22 cellular contexts compared by ENCODE assay signal in the genomic region with DNA sequence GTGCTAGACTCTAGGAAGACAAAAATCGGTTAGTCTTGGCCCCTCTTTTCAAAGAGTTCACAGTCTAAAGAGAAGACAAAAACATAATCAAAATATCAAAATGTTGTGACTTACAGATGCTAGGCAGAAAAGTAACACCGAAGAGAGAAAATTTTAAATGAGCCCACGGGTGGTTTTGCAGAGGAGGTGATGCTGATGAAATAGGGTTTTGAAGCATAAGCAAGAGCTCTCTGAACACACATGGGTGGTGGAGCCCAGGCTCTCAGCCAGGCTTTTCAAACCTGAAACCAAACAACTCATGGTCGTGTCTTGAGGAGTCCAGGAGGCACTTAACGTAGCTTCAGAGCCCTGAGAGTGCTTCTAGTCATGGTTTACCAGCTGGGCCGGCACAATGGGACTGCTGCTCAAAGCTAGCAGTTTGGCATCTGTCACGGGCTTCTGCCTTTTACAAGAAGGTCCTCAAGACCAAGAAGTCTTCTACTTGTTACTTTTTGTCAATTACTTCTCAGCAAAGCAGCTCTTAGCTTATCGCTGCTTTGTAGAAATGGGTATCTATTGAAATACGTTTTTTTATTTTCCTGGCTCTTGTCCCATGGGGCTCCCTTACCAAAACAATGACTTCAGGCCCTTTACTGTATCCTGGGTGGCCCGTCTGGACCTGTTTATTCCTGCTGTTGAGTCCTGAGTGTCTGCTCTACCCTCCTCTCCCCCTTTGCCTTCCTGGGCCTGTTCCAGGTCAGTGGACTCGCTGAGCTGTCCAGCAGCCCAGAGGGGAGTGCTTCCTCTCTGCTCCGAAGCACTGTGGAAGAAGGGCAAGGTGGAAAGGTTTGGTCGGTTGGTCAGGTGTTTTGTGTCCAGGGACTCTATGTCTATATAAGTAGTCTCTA.
DNase-seq lines count a peak whose midpoint lies in the region; FAIRE-seq and TF ChIP-seq lines count a peak whose summit lies in the region.
"Had no signal": no experiment of that assay in that cellular context is flagged by ENCODE, and none has a peak within 500 bp of the region (broad histone marks: within the 10 kb centered on the region; RNA-seq: fewer than 3 reads in every experiment).

No MANE protein-coding gene starts in this region.

- no peak for FAIRE-seq in astrocyte (lab: Jason Lieb, UNC)
- FAIRE-seq: keratinocyte, pancreas had no signal

- no peak overlapping the region for H3K9ac ChIP-seq in astrocyte (ENCODE audit: low read length)

- no peak overlapping the region for H3K4me3 ChIP-seq in astrocyte (ENCODE audit: insufficient read depth, low read depth, low read length)
- H3K4me3 ChIP-seq: breast epithelium, pancreas, SK-N-MC had no signal

- peaks cover 4% of the 10 kb centered on the region for H3K4me1 ChIP-seq in astrocyte (ENCODE audit: insufficient read depth, low read length)
- H3K4me1 ChIP-seq: breast epithelium, pancreas had no signal

- TF ChIP-seq CTCF in astrocyte (IDR thresholded peaks at IDR 0.05; ENCODE audit: insufficient read depth, low read depth, low read length) = no peak

- no peak overlapping the region for H3K4me3 Mint-ChIP-seq in IgD-negative memory B cell
- H3K4me3 Mint-ChIP-seq in astrocyte (ENCODE audit: unreplicated experiment) = no peak overlapping the region
- H3K4me3 Mint-ChIP-seq: CD8-positive, alpha-beta T cell; dendritic cell treated with granulocyte-macrophage colony-stimulating factor and Interleukin-4, amounts not matched to agents 40 ng/mL and 50 ng/mL, for 4 days; naive thymus-derived CD8-positive, alpha-beta T cell had no signal

- no peak overlapping the region for H3K4me2 ChIP-seq in astrocyte (ENCODE audit: low read length)

- no peak overlapping the region for H3K27ac ChIP-seq in astrocyte (ENCODE audit: low read depth, low read length)
- H3K27ac ChIP-seq: breast epithelium, pancreas, SK-N-MC had no signal

- peaks cover 49% of the 10 kb centered on the region for H4K20me1 ChIP-seq in astrocyte (ENCODE audit: insufficient read depth, low read length)

- H3K27me3 Mint-ChIP-seq in IgD-negative memory B cell (no peaks in the 10 kb centered on the region), astrocyte (ENCODE audit: low read depth, unreplicated experiment) (no peaks in the 10 kb centered on the region)
- H3K27me3 Mint-ChIP-seq: dendritic cell treated with granulocyte-macrophage colony-stimulating factor and Interleukin-4, amounts not matched to agents 40 ng/mL and 50 ng/mL, for 4 days; naive thymus-derived CD8-positive, alpha-beta T cell had no signal

- no peaks in the 10 kb centered on the region for H3K9me3 ChIP-seq in astrocyte (ENCODE audit: insufficient read depth, low read depth, low read length)
- H3K9me3 ChIP-seq: breast epithelium, pancreas had no signal

- peaks cover 5% of the 10 kb centered on the region for H3K79me2 ChIP-seq in astrocyte (ENCODE audit: insufficient read depth, low read length)

- peak overlapping the region; percentile 25 to 93 (median 60) for H3K27ac Mint-ChIP-seq in IgD-negative memory B cell
- H3K27ac Mint-ChIP-seq in astrocyte (ENCODE audit: unreplicated experiment) = peak overlapping the region; percentile 62
- H3K27ac Mint-ChIP-seq: CD8-positive, alpha-beta T cell; dendritic cell treated with granulocyte-macrophage colony-stimulating factor and Interleukin-4, amounts not matched to agents 40 ng/mL and 50 ng/mL, for 4 days had no signal

- peaks cover 16% of the 10 kb centered on the region for H3K36me3 ChIP-seq in astrocyte (ENCODE audit: insufficient read depth, low read length)
- H3K36me3 ChIP-seq: breast epithelium had no signal

- no peaks in the 10 kb centered on the region for H3K27me3 ChIP-seq in astrocyte (ENCODE audit: insufficient read depth, low read length)
- H3K27me3 ChIP-seq: breast epithelium, pancreas had no signal

- H3K36me3 Mint-ChIP-seq in IgD-negative memory B cell (peaks cover 4% of the 10 kb centered on the region), astrocyte (ENCODE audit: low read depth, unreplicated experiment) (peaks cover 35% of the 10 kb centered on the region)

- no peak overlapping the region for H2AFZ ChIP-seq in astrocyte (ENCODE audit: low read depth, low read length)

- H3K4me1 Mint-ChIP-seq in IgD-negative memory B cell (peaks cover 19 to 27% (median 27%) of the 10 kb centered on the region in 3 donors), astrocyte (ENCODE audit: low read depth, unreplicated experiment) (peaks cover 4% of the 10 kb centered on the region)

- DNase-seq in DMS79 (lab: John Stamatoyannopoulos, UW) (peak; percentile 93), astrocyte (ENCODE audit: low read depth) (no peak), mesenteric fat pad (ENCODE audit: low spot score) (peak; percentile 71), NCI-H2081 (lab: John Stamatoyannopoulos, UW) (no peak), COLO829 (ENCODE audit: low spot score) (no peak), SHP77 treated with DMSO at 0.1 percent for 48 hours (lab: John Stamatoyannopoulos, UW) (no peak)
- DNase-seq: activated CD4-positive, CD25-positive, alpha-beta regulatory T cell treated with anti-CD3 and anti-CD28 coated beads, Interleukin-2, amount 50 U/mL, for 72 hours; activated CD8-positive, alpha-beta memory T cell treated with anti-CD3 and anti-CD28 coated beads for 24 hours; CD8-positive, alpha-beta T cell; Kasumi-1; mesenchymal stem cell; naive thymus-derived CD8-positive, alpha-beta T cell; NCI-H1048; NCI-H1930; NCI-H510A treated with DMSO at 0.1 percent for 48 hours; pancreas; stimulated activated CD4-positive, alpha-beta T cell treated with anti-CD3 and anti-CD28 coated beads, Interleukin-15, amount 100 ng/mL, for 24 hours had no signal

- no peaks in the 10 kb centered on the region for H3K9me3 Mint-ChIP-seq in IgD-negative memory B cell
- H3K9me3 Mint-ChIP-seq in astrocyte (ENCODE audit: unreplicated experiment) = no peaks in the 10 kb centered on the region
- H3K9me3 Mint-ChIP-seq: CD8-positive, alpha-beta T cell; dendritic cell treated with granulocyte-macrophage colony-stimulating factor and Interleukin-4, amounts not matched to agents 40 ng/mL and 50 ng/mL, for 4 days; naive thymus-derived CD8-positive, alpha-beta T cell had no signal

Comparison
In these comparisons a context has a peak if more than half of its experiments do, and no peak if none do; other contexts are left out.
1. DNase-seq: peak in DMS79 (single experiment) and mesenteric fat pad (single experiment); none in astrocyte (single experiment), NCI-H2081 (0 of 2), COLO829 (single experiment) and SHP77 treated with DMSO at 0.1 percent for 48 hours (single experiment).